In the genomic region with DNA sequence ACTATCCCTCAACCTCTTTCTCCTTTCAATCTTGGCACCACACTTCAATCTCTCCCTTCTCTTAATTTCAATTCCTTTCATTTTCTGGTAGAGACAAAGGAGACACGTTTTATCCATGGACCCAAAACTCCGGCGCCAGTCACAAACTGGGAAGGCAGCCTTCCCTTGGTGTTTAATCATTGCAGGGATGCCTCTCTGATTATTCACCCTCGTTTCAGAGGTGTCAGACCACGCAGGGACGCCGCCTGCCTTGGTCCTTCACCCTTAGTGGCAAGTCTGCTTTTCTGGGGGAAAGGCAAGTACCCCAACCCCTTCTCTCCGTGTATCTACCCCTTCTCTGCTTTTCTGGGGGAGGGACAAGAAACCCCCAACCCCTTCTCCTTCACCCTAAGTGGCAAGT, we compare ENCODE assay signal across 10 cellular contexts. TPM values are rescaled to one million over a fixed set of nuclear protein-coding genes. Genes with fewer than 3 reads are reported as not detected.
"Had no signal": no experiment of that assay in that cellular context is flagged by ENCODE, and none has a peak within 500 bp of the region (broad histone marks: within the 10 kb centered on the region; RNA-seq: fewer than 3 reads in every experiment).

No MANE protein-coding gene starts in this region.

RNA-seq across cellular contexts. Expression of gene IZUMO1R, which starts 41.9 kb away (rescaled TPM):
- total RNA-seq: OCI-LY7, PC-3, PC-9, Peyer's patch, Right ventricle myocardium inferior, Right ventricle myocardium superior, RPMI7951, SJCRH30, SJSA1, SK-MEL-5 had no signal

RNA-seq across cellular contexts. Expression of gene GPR83, which starts 54.9 kb away (rescaled TPM):
- total RNA-seq: PC-3, PC-9, RPMI7951, SJSA1, SK-MEL-5 had no signal
